In genomic region chr19:10295305-10295846, GRCh38 we compare ENCODE assay signal across 1 cellular context.
TF ChIP-seq lines count a peak whose summit lies in the region.

No MANE protein-coding gene starts in this region.

TF ChIP-seq in A549, 52 proteins besides CTCF, POLR2A, EP300 and RAD21 (continued from another document):
- peak; percentile 18; the same call in 1 of the 2 replicates for TF ChIP-seq E2F6 (IDR thresholded peaks at IDR 0.05; ENCODE audit: borderline replicate concordance, low read depth)
- TF ChIP-seq MAFK (IDR thresholded peaks at IDR 0.05; ENCODE audit: partially characterized antibody): no peak
- TF ChIP-seq, protein P1, sequence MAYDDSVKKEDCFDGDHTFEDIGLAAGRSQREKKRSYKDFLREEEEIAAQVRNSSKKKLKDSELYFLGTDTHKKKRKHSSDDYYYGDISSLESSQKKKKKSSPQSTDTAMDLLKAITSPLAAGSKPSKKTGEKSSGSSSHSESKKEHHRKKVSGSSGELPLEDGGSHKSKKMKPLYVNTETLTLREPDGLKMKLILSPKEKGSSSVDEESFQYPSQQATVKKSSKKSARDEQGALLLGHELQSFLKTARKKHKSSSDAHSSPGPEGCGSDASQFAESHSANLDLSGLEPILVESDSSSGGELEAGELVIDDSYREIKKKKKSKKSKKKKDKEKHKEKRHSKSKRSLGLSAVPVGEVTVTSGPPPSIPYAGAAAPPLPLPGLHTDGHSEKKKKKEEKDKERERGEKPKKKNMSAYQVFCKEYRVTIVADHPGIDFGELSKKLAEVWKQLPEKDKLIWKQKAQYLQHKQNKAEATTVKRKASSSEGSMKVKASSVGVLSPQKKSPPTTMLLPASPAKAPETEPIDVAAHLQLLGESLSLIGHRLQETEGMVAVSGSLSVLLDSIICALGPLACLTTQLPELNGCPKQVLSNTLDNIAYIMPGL (CRISPR knock-in tag; IDR thresholded peaks at IDR 0.05; ENCODE audit: borderline replicate concordance): no peak
- no peak for TF ChIP-seq ZNF302 (CRISPR knock-in tag; IDR thresholded peaks at IDR 0.05)
- TF ChIP-seq ATOH8 (CRISPR knock-in tag; IDR thresholded peaks at IDR 0.05; ENCODE audit: low read depth): no peak
- no peak for TF ChIP-seq CEBPB (IDR thresholded peaks at IDR 0.05)
TF ChIP-seq in A549: peak in this region for 2.
